ENCODE assay signal across 8 cellular contexts in genomic region chr13:39602277-39602613, GRCh38. TPM values are rescaled to one million over a fixed set of nuclear protein-coding genes. Genes with fewer than 3 reads are reported as not detected.
A peak's percentile ranks its signal among the peaks of the same experiment; 100 is the strongest.
DNase-seq lines count a peak whose midpoint lies in the region; ATAC-seq and TF ChIP-seq lines count a peak whose summit lies in the region.

No MANE protein-coding gene starts in this region.

- no peaks in the 10 kb centered on the region for H3K9me3 Mint-ChIP-seq in activated CD4-positive, alpha-beta T cell treated with anti-CD3 and anti-CD28 coated beads, Interleukin-2, amount 10 ng/mL, durations not matched to agents 7 days and 5 days
- no peaks in the 10 kb centered on the region for H3K9me3 Mint-ChIP-seq in stimulated activated effector memory CD8-positive, alpha-beta T cell treated with anti-CD3 and anti-CD28 coated beads, Interleukin-12 subunit alpha, Interleukin-12 subunit beta, amount 100 ng/mL, for 72 hours

- POLR2A ChIA-PET in activated CD4-positive, alpha-beta T cell treated with anti-CD3 and anti-CD28 coated beads, Interleukin-2, amount 10 ng/mL, durations not matched to agents 7 days and 5 days (lab: Charles Lee) = no interaction called here

- no peaks in the 10 kb centered on the region for H3K9me3 ChIP-seq in SK-N-MC (ENCODE audit: low read depth, low read length)
- H3K9me3 ChIP-seq in gastroesophageal sphincter = no peaks in the 10 kb centered on the region

- no peak overlapping the region for H3K27ac Mint-ChIP-seq in activated CD4-positive, alpha-beta T cell treated with anti-CD3 and anti-CD28 coated beads, Interleukin-2, amount 10 ng/mL, durations not matched to agents 7 days and 5 days
- no peak overlapping the region for H3K27ac Mint-ChIP-seq in stimulated activated effector memory CD8-positive, alpha-beta T cell treated with anti-CD3 and anti-CD28 coated beads, Interleukin-12 subunit alpha, Interleukin-12 subunit beta, amount 100 ng/mL, for 72 hours

- H3K36me3 ChIP-seq in SK-N-MC (ENCODE audit: insufficient read depth, low read length) (peaks cover 14% of the 10 kb centered on the region), gastroesophageal sphincter (no peaks in the 10 kb centered on the region)

- 3% methylated on average over 10 of the region's 11 CpGs; no CpG with 5 or more reads in 1 of the 2 donors for whole genome bisulfite sequencing in gastroesophageal sphincter (ENCODE audit: low coverage in 1 of 2), 2 donors

- no peak for TF ChIP-seq POLR2A in gastroesophageal sphincter (IDR thresholded peaks at IDR 0.05)

- H3K36me3 Mint-ChIP-seq in activated CD4-positive, alpha-beta T cell treated with anti-CD3 and anti-CD28 coated beads, Interleukin-2, amount 10 ng/mL, durations not matched to agents 7 days and 5 days (ENCODE audit: low read depth) = no peaks in the 10 kb centered on the region
- no peaks in the 10 kb centered on the region for H3K36me3 Mint-ChIP-seq in stimulated activated effector memory CD8-positive, alpha-beta T cell treated with anti-CD3 and anti-CD28 coated beads, Interleukin-12 subunit alpha, Interleukin-12 subunit beta, amount 100 ng/mL, for 72 hours

- H3K27ac ChIP-seq in SK-N-MC = peak overlapping the region; percentile 29; the same call in 1 of the 2 replicates
- H3K27ac ChIP-seq in gastroesophageal sphincter = peak overlapping the region; percentile 74 to 93 (median 90)

- peaks cover 69% of the 10 kb centered on the region for H3K27me3 Mint-ChIP-seq in activated CD4-positive, alpha-beta T cell treated with anti-CD3 and anti-CD28 coated beads, Interleukin-2, amount 10 ng/mL, durations not matched to agents 7 days and 5 days

- TF ChIP-seq EP300 in gastroesophageal sphincter (IDR thresholded peaks at IDR 0.05) = no peak

- H3K4me1 Mint-ChIP-seq in activated CD4-positive, alpha-beta T cell treated with anti-CD3 and anti-CD28 coated beads, Interleukin-2, amount 10 ng/mL, durations not matched to agents 7 days and 5 days = peaks cover 11% of the 10 kb centered on the region
- peaks cover 17% of the 10 kb centered on the region for H3K4me1 Mint-ChIP-seq in stimulated activated effector memory CD8-positive, alpha-beta T cell treated with anti-CD3 and anti-CD28 coated beads, Interleukin-12 subunit alpha, Interleukin-12 subunit beta, amount 100 ng/mL, for 72 hours

- H3K4me3 Mint-ChIP-seq in activated CD4-positive, alpha-beta T cell treated with anti-CD3 and anti-CD28 coated beads, Interleukin-2, amount 10 ng/mL, durations not matched to agents 7 days and 5 days = peak overlapping the region; percentile 47
- peak overlapping the region; percentile 72 for H3K4me3 Mint-ChIP-seq in stimulated activated effector memory CD8-positive, alpha-beta T cell treated with anti-CD3 and anti-CD28 coated beads, Interleukin-12 subunit alpha, Interleukin-12 subunit beta, amount 100 ng/mL, for 72 hours

- CTCF ChIA-PET in activated CD4-positive, alpha-beta T cell treated with anti-CD3 and anti-CD28 coated beads, Interleukin-2, amount 10 ng/mL, durations not matched to agents 7 days and 5 days (lab: Charles Lee) = interaction anchor here (0.7 to 1.7 kb wide), 2 partner anchors 9 to 17 kb away, joined by 4 read pairs; no protein-coding TSS in a partner anchor

- no peak for TF ChIP-seq CTCF in gastroesophageal sphincter (IDR thresholded peaks at IDR 0.05)

- no peak for DNase-seq in activated CD4-positive, alpha-beta T cell treated with anti-CD3 and anti-CD28 coated beads, Interleukin-2, amount 10 ng/mL, durations not matched to agents 7 days and 5 days
- DNase-seq in activated CD4-positive, alpha-beta T cell treated with anti-CD3 and anti-CD28 coated beads for 1 hour = no peak
- DNase-seq in SK-N-MC (ENCODE audit: low read depth, low spot score) (no peak), activated gamma-delta T cell (lab: John Stamatoyannopoulos, UW) (no peak), NOMO-1 treated with dmso at 0.1 percent for 144 hours (lab: John Stamatoyannopoulos, UW; ENCODE audit: unreplicated experiment) (no peak)
- no peak for DNase-seq in stimulated activated effector memory CD8-positive, alpha-beta T cell treated with anti-CD3 and anti-CD28 coated beads, Interleukin-12 subunit alpha, Interleukin-12 subunit beta, amount 100 ng/mL, for 72 hours (ENCODE audit: low spot score in 2 of 2)

- no peaks in the 10 kb centered on the region for H3K27me3 ChIP-seq in gastroesophageal sphincter

- H3K4me1 ChIP-seq in gastroesophageal sphincter = peaks cover 0 to 61% (median 6%) of the 10 kb centered on the region in 3 donors

- peak; percentile 31 for ATAC-seq in HG02840 (IDR thresholded peaks at IDR 0.05; ENCODE audit: low FRiP score, unreplicated experiment)
- ATAC-seq in gastroesophageal sphincter = no peak
- no peak for ATAC-seq in stimulated activated effector memory CD8-positive, alpha-beta T cell treated with anti-CD3 and anti-CD28 coated beads, Interleukin-12 subunit alpha, Interleukin-12 subunit beta, amount 100 ng/mL, for 72 hours

- peak overlapping the region; percentile 81 for H3K9ac ChIP-seq in SK-N-MC (ENCODE audit: insufficient read length)

- H3K4me3 ChIP-seq in SK-N-MC (peak overlapping the region; percentile 79), gastroesophageal sphincter (peak overlapping the region; percentile 75 to 87)

RNA-seq across cellular contexts. Expression of gene LHFPL6, which starts 0.7 kb away (rescaled TPM):
- total RNA-seq in activated CD4-positive, alpha-beta T cell treated with anti-CD3 and anti-CD28 coated beads, Interleukin-2, amount 10 ng/mL, durations not matched to agents 7 days and 5 days = under 1 TPM; 0.12 to 0.25 TPM
- 10 to 100 TPM; 40.2 to 77.5 (median 66.6) TPM for total RNA-seq in gastroesophageal sphincter

RNA-seq across cellular contexts. Expression of gene COG6, which starts 53.2 kb away (rescaled TPM):
- 10 to 100 TPM; 26.5 TPM for total RNA-seq in activated CD4-positive, alpha-beta T cell treated with anti-CD3 and anti-CD28 coated beads, Interleukin-2, amount 10 ng/mL, durations not matched to agents 7 days and 5 days
- 10 to 100 TPM; 10.5 to 23.2 (median 13.0) TPM for total RNA-seq in gastroesophageal sphincter

Comparison
In these comparisons a context has a peak if more than half of its experiments do, and no peak if none do; other contexts are left out.
1. RNA of gene LHFPL6, which starts 0.7 kb away (total RNA-seq): 40.2 to 77.5 TPM in gastroesophageal sphincter; 0.12 to 0.25 TPM in activated CD4-positive, alpha-beta T cell treated with anti-CD3 and anti-CD28 coated beads, Interleukin-2, amount 10 ng/mL, durations not matched to agents 7 days and 5 days; every median in the first group is over 10 times any median in the second.